ENCODE assay signal across 19 cellular contexts in the genomic region with DNA sequence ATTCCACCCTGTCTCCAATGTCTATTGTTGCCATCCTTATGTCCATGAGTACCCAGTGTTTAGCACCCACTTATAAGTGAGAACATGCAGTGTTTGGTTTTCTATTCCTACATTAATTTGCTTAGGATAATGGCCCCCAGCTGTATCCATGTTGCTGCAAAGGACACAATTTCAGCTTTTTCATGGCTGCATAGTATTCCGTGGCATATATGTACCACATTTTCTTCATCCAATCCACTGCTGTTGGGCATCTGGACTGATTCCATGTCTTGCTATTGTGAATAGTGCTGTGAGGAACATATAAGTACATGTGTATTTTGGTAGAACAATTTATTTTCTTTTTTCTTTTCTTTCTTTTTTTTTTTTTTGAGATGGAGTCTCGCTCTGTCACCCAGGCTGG.
DNase-seq lines count a peak whose midpoint lies in the region; ATAC-seq, FAIRE-seq and TF ChIP-seq lines count a peak whose summit lies in the region.
"Had no signal": no experiment of that assay in that cellular context is flagged by ENCODE, and none has a peak within 500 bp of the region (broad histone marks: within the 10 kb centered on the region; RNA-seq: fewer than 3 reads in every experiment).

No MANE protein-coding gene starts in this region.

- H3K9me1 ChIP-seq in K562 (ENCODE audit: control insufficient read depth, insufficient read depth, low read length): no peaks in the 10 kb centered on the region

- 22% methylated on average over 2 of the region's 2 CpGs for WGBS in SK-N-SH (ENCODE audit: low lambda C conversion rate)
- 10% methylated on average over 2 of the region's 2 CpGs for WGBS in K562 (ENCODE audit: insufficient coverage, low coverage, missing lambda C conversion rate)

- intact Hi-C loops in K562 (cut with micrococcal nuclease): no loop called here

- H2AFZ ChIP-seq in SK-N-SH (ENCODE audit: low read depth) (no peak overlapping the region), K562 (ENCODE audit: low read depth, low read length) (no peak overlapping the region)

- no peak for FAIRE-seq in K562 (lab: Jason Lieb, UNC)
- FAIRE-seq: A549, D721Med, G401.6, GM12891 had no signal

- ATAC-seq in SK-N-SH treated with all-trans-retinoic acid at 6 μM for 48 hours: no peak
- ATAC-seq in K562: no peak
- ATAC-seq in GM18870 (IDR thresholded peaks at IDR 0.05; ENCODE audit: unreplicated experiment): no peak
- ATAC-seq: A549; CD8-positive, alpha-beta T cell had no signal

- H3K4me3 ChIP-seq in SK-N-SH (ENCODE audit: low read depth in 2 of 2, low read length in 1 of 2) (no peak overlapping the region), K562 (no peak overlapping the region)
- H3K4me3 ChIP-seq: A549; BLaER1 treated with 17β-estradiol and CSF1 and Interleukin-3, amounts not matched to agents 10 nM and 100 nM had no signal

- CTCF ChIA-PET in SK-N-SH (lab: Yijun Ruan, JAX) (interaction anchor here (1.1 to 1.3 kb wide), 2 partner anchors 11 to 16 kb away, joined by 3 read pairs; no protein-coding TSS in a partner anchor), K562 (lab: Yijun Ruan, JAX; ENCODE audit: low intra/inter-chr PET ratio) (interaction anchor here (0.7 kb wide), 1 partner anchor 12 kb away, joined by 4 read pairs; no protein-coding TSS in a partner anchor)

- H4K20me1 ChIP-seq in SK-N-SH (ENCODE audit: insufficient read depth) (no peaks in the 10 kb centered on the region), K562 (replicated peaks; ENCODE audit: control insufficient read depth, insufficient read depth, low read length) (no peaks in the 10 kb centered on the region)
- H4K20me1 ChIP-seq: BLaER1 treated with 17β-estradiol and CSF1 and Interleukin-3, amounts not matched to agents 10 nM and 100 nM had no signal

- no TSS peak for BruUV-seq in K562 (replicated peaks; lab: Mats Ljungman, UMichigan)

- H3K27me3 ChIP-seq in SK-N-SH (ENCODE audit: insufficient read depth) (no peaks in the 10 kb centered on the region), K562 (ENCODE audit: control insufficient read depth in 2 of 2, insufficient read depth in 2 of 2, low read length in 2 of 2) (peaks cover 0 to 14% of the 10 kb centered on the region in 2 experiments; a peak in 2 of 5 replicates)
- H3K27me3 ChIP-seq: BLaER1 treated with 17β-estradiol and CSF1 and Interleukin-3, amounts not matched to agents 10 nM and 100 nM had no signal

- H3K27ac ChIP-seq in SK-N-SH (ENCODE audit: low read depth in 2 of 2, low read length in 1 of 2): no peak overlapping the region
- no peak overlapping the region for H3K27ac ChIP-seq in K562 (ENCODE audit: extremely low read depth, low read depth, low read length)
- H3K27ac ChIP-seq: 22Rv1; A549; BLaER1 treated with 17β-estradiol and CSF1 and Interleukin-3, amounts not matched to agents 10 nM and 100 nM; C4-2B had no signal

- H3K79me2 ChIP-seq in SK-N-SH (ENCODE audit: insufficient read depth) (no peaks in the 10 kb centered on the region), K562 (ENCODE audit: control insufficient read depth, insufficient read depth, low read length) (no peaks in the 10 kb centered on the region)

- no peaks in the 10 kb centered on the region for H3K36me3 ChIP-seq in SK-N-SH (replicated peaks in 1 of 2; ENCODE audit: control insufficient read depth in 1 of 2, insufficient read depth in 2 of 2, low read length in 1 of 2)
- H3K36me3 ChIP-seq in K562 (ENCODE audit: control insufficient read depth, insufficient read depth, low read length): no peaks in the 10 kb centered on the region
- H3K36me3 ChIP-seq: BLaER1 treated with 17β-estradiol and CSF1 and Interleukin-3, amounts not matched to agents 10 nM and 100 nM had no signal

- H3K9ac ChIP-seq in SK-N-SH (no peak overlapping the region), K562 (ENCODE audit: insufficient read depth in 1 of 2, low read depth in 2 of 2, low read length in 2 of 2) (no peak overlapping the region)
- H3K9ac ChIP-seq: BLaER1 treated with 17β-estradiol and CSF1 and Interleukin-3, amounts not matched to agents 10 nM and 100 nM had no signal

- POLR2A ChIA-PET in SK-N-SH (lab: Yijun Ruan, JAX) (interaction anchor here (1.0 kb wide), 1 partner anchor 75 kb away, joined by 3 read pairs; no protein-coding TSS in a partner anchor), K562 (lab: Yijun Ruan, JAX) (no interaction called here)

- no peak for TF ChIP-seq POLR2A in K562 (conservative IDR thresholded peaks at IDR 0.05)

- H3K9me3 ChIP-seq in SK-N-SH (0 out of 2 replicates have a peak, but pooled peaks cover 4% of the 10 kb centered on the region), K562 (replicated peaks; ENCODE audit: control insufficient read depth, insufficient read depth, low read depth, low read length) (no peaks in the 10 kb centered on the region)

- in situ Hi-C loops in K562 (cut with MboI): no loop called here

- no peaks in the 10 kb centered on the region for H3K9me2 ChIP-seq in SK-N-SH

- H3K4me2 ChIP-seq in SK-N-SH: no peak overlapping the region
- no peak overlapping the region for H3K4me2 ChIP-seq in K562 (ENCODE audit: insufficient read depth, low read length)
- H3K4me2 ChIP-seq: A549; BLaER1 treated with 17β-estradiol and CSF1 and Interleukin-3, amounts not matched to agents 10 nM and 100 nM had no signal

- H3K4me1 ChIP-seq in SK-N-SH (ENCODE audit: control insufficient read depth in 1 of 2, insufficient read depth in 2 of 2, low read depth in 1 of 2, low read length in 1 of 2) (peaks cover 0 to 25% of the 10 kb centered on the region in 2 experiments; a peak in 1 of 4 replicates), K562 (replicated peaks in 1 of 2; ENCODE audit: control insufficient read depth in 2 of 2, insufficient read depth in 2 of 2, low read length in 2 of 2) (no peaks in the 10 kb centered on the region)
- H3K4me1 ChIP-seq: BLaER1 treated with 17β-estradiol and CSF1 and Interleukin-3, amounts not matched to agents 10 nM and 100 nM; Caco-2 had no signal

- no peak for DNase-seq in SK-N-SH
- DNase-seq in K562 (ENCODE audit: extremely low read depth in 1 of 4, low spot score in 3 of 4): no peak
- DNase-seq in stimulated activated naive CD4-positive, alpha-beta T cell (lab: John Stamatoyannopoulos, UW): no peak
- DNase-seq: AML-193; Caco-2; Calu3; CD4-positive, alpha-beta T cell; CD8-positive, alpha-beta T cell; DMS79 treated with DMSO at 0.1 percent for 48 hours; GF-D8 had no signal

- no peak for TF ChIP-seq EP300 in SK-N-SH (IDR thresholded peaks at IDR 0.05; ENCODE audit: borderline replicate concordance in 1 of 2, low read depth in 1 of 2, low read length in 1 of 2)
- TF ChIP-seq EP300 in K562 (IDR thresholded peaks at IDR 0.05; ENCODE audit: low read length): no peak

- no peaks in the 10 kb centered on the region for H3F3A ChIP-seq in SK-N-SH (replicated peaks; ENCODE audit: insufficient read depth)

- TF ChIP-seq CTCF in SK-N-SH (IDR thresholded peaks at IDR 0.05) (no peak), K562 (IDR thresholded peaks at IDR 0.05 in 2 of 3, conservative IDR thresholded peaks at IDR 0.05 in 1 of 3; ENCODE audit: insufficient read depth in 2 of 3, low read depth in 1 of 3, low read length in 3 of 3) (no peak)

- no peak for TF ChIP-seq RAD21 in SK-N-SH (IDR thresholded peaks at IDR 0.05; ENCODE audit: low read length)
- no peak for TF ChIP-seq RAD21 in K562 (CRISPR knock-in tag; conservative IDR thresholded peaks at IDR 0.05 in 1 of 2, IDR thresholded peaks at IDR 0.05 in 1 of 2)

TF ChIP-seq in SK-N-SH treated with all-trans-retinoic acid at 6 μM for 48 hours, 23 proteins besides CTCF, POLR2A, EP300 and RAD21 (continues in another document):
- peak; percentile 85 for TF ChIP-seq ZNF8 (CRISPR knock-in tag; IDR thresholded peaks at IDR 0.05)

TF ChIP-seq in SK-N-SH, 30 proteins besides CTCF, POLR2A, EP300 and RAD21:
- no peak for TF ChIP-seq POLR2AphosphoS5 (IDR thresholded peaks at IDR 0.05; ENCODE audit: low read depth, low read length)

TF ChIP-seq in K562, 482 proteins besides CTCF, POLR2A, EP300 and RAD21:
- TF ChIP-seq RBM25 (IDR thresholded peaks at IDR 0.05; ENCODE audit: low read depth, low read length, severe bottlenecking) (peak; percentile 90), ZNF146 (CRISPR knock-in tag; IDR thresholded peaks at IDR 0.05; ENCODE audit: unreplicated experiment) (peak; percentile 99), ZNF239 (CRISPR knock-in tag; IDR thresholded peaks at IDR 0.05) (no peak), BCOR (IDR thresholded peaks at IDR 0.05) (peak; percentile 55; the same call in 1 of the 2 replicates), RBM15 (IDR thresholded peaks at IDR 0.05; ENCODE audit: insufficient read depth, low read length) (no peak)
- TF ChIP-seq, protein P1, sequence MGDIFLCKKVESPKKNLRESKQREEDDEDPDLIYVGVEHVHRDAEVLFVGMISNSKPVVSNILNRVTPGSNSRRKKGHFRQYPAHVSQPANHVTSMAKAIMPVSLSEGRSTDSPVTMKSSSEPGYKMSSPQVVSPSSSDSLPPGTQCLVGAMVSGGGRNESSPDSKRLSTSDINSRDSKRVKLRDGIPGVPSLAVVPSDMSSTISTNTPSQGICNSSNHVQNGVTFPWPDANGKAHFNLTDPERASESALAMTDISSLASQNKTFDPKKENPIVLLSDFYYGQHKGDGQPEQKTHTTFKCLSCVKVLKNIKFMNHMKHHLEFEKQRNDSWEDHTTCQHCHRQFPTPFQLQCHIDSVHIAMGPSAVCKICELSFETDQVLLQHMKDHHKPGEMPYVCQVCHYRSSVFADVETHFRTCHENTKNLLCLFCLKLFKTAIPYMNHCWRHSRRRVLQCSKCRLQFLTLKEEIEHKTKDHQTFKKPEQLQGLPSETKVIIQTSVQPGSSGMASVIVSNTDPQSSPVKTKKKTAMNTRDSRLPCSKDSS (IDR thresholded peaks at IDR 0.05; ENCODE audit: low read depth, partially characterized antibody): no peak
